ENCODE assay signal across 12 cellular contexts in genomic region chr1:18452550-18452949, GRCh38. TPM values are rescaled to one million over a fixed set of nuclear protein-coding genes. Genes with fewer than 3 reads are reported as not detected.
DNase-seq lines count a peak whose midpoint lies in the region; ATAC-seq and TF ChIP-seq lines count a peak whose summit lies in the region.
"Had no signal": no experiment of that assay in that cellular context is flagged by ENCODE, and none has a peak within 500 bp of the region (broad histone marks: within the 10 kb centered on the region; RNA-seq: fewer than 3 reads in every experiment).

No MANE protein-coding gene starts in this region.

- ATAC-seq in HG03196 (IDR thresholded peaks at IDR 0.05; ENCODE audit: unreplicated experiment): no peak
- ATAC-seq: heart left ventricle had no signal

- in situ Hi-C loops in G401 (cut with HindIII; ENCODE audit: low sequenced_read_pairs) (no loop called here), GM13976 (cut with MboI; ENCODE audit: low sequenced_read_pairs, unreplicated experiment) (no loop called here)

- no peak for TF ChIP-seq CTCF in GM13976 (IDR thresholded peaks at IDR 0.05; ENCODE audit: borderline replicate concordance, control extremely low read depth, extremely low read depth, insufficient read depth, missing control alignments)

- DNase-seq in A172 (ENCODE audit: low spot score): peak; percentile 21
- DNase-seq in G401 (ENCODE audit: low spot score): peak; percentile 32
- peak; percentile 22 for DNase-seq in OCI-M1 (lab: John Stamatoyannopoulos, UW)
- DNase-seq in germinal center (ENCODE audit: low spot score): peak; percentile 73
- DNase-seq in GM13976 (ENCODE audit: low spot score): no peak
- DNase-seq in T1000 (lab: John Stamatoyannopoulos, UW): no peak
- DNase-seq in hepatic stellate cell (ENCODE audit: low spot score): no peak
- DNase-seq: DMS79, heart left ventricle had no signal

RNA-seq across cellular contexts. Expression of gene KLHDC7A, which starts 28.2 kb away (rescaled TPM):
- 0.91 and 2.0 TPM in 2 replicates for total RNA-seq in A172 (2014; rRNA removed; shearing (Covaris generic))
- total RNA-seq in G401 (2014; rRNA removed; shearing (Covaris generic)): 11.2 and 12.2 TPM in 2 replicates
- total RNA-seq: NCI-H460, osteoblast had no signal

Comparison
In these comparisons a context has a peak if more than half of its experiments do, and no peak if none do; other contexts are left out.
1. DNase-seq: peak in A172 (single experiment), G401 (single experiment), OCI-M1 (single experiment) and germinal center (single experiment); none in GM13976 (single experiment), T1000 (single experiment) and hepatic stellate cell (single experiment).